10 cellular contexts compared by ENCODE assay signal in genomic region chr2:113217455-113218282, GRCh38. TPM values are rescaled to one million over a fixed set of nuclear protein-coding genes. Genes with fewer than 3 reads are reported as not detected.
DNase-seq lines count a peak whose midpoint lies in the region; TF ChIP-seq lines count a peak whose summit lies in the region.
"Had no signal": no experiment of that assay in that cellular context is flagged by ENCODE, and none has a peak within 500 bp of the region (broad histone marks: within the 10 kb centered on the region; RNA-seq: fewer than 3 reads in every experiment).

No MANE protein-coding gene starts in this region.

- peak overlapping the region; percentile 66 for H3K4me3 Mint-ChIP-seq in neural crest cell

- peaks cover 0 to 15% (median 0%) of the 10 kb centered on the region in 11 experiments; a peak in 6 of 22 replicates for H3K27me3 ChIP-seq in BLaER1 treated with 17β-estradiol and CSF1 and Interleukin-3, amounts not matched to agents 10 nM and 100 nM
- H3K27me3 ChIP-seq in fibroblast of lung (ENCODE audit: control insufficient read depth, insufficient read depth, low read length), result peaks cover 2% of the 10 kb centered on the region

- H3K36me3 ChIP-seq in BLaER1 treated with 17β-estradiol and CSF1 and Interleukin-3, amounts not matched to agents 10 nM and 100 nM, result no peaks in the 10 kb centered on the region
- H3K36me3 ChIP-seq in SK-N-MC (ENCODE audit: insufficient read depth, low read length) (no peaks in the 10 kb centered on the region), fibroblast of lung (ENCODE audit: control insufficient read depth, insufficient read depth, low read length) (no peaks in the 10 kb centered on the region)

- no peaks in the 10 kb centered on the region for H3K27me3 Mint-ChIP-seq in neural crest cell (ENCODE audit: low read depth)

- no peaks in the 10 kb centered on the region for H3K9me3 ChIP-seq in BLaER1 treated with 17β-estradiol and CSF1 and Interleukin-3, amounts not matched to agents 10 nM and 100 nM (replicated peaks in 1 of 11)
- H3K9me3 ChIP-seq in SK-N-MC (ENCODE audit: low read depth, low read length) (no peaks in the 10 kb centered on the region), fibroblast of lung (ENCODE audit: control insufficient read depth, insufficient read depth, low read depth, low read length) (no peaks in the 10 kb centered on the region)

- peak overlapping the region; percentile 85 to 99 (median 95) for H3K4me2 ChIP-seq in BLaER1 treated with 17β-estradiol and CSF1 and Interleukin-3, amounts not matched to agents 10 nM and 100 nM
- H3K4me2 ChIP-seq in fibroblast of lung (ENCODE audit: extremely low read depth, insufficient read depth, low read length), result no peak overlapping the region

- H2AFZ ChIP-seq in fibroblast of lung (ENCODE audit: low read length), result no peak overlapping the region

- H3K27ac Mint-ChIP-seq in neural crest cell (ENCODE audit: unreplicated experiment), result peak overlapping the region; percentile 88

- DNase-seq in SK-N-MC (ENCODE audit: low read depth, low spot score), result no peak
- DNase-seq in fibroblast of lung (ENCODE audit: low read depth in 2 of 2), result peak in 1 of 2 donors; percentile 39
- DNase-seq in neural crest cell (ENCODE audit: low read depth, low spot score), result no peak
- no peak for DNase-seq in GM13977 (ENCODE audit: low spot score)
- no peak for DNase-seq in foreskin melanocyte
- no peak for DNase-seq in SHP77 treated with DMSO at 0.1 percent for 48 hours (lab: John Stamatoyannopoulos, UW)
- DNase-seq in NK-92 (lab: John Stamatoyannopoulos, UW; ENCODE audit: unreplicated experiment), result no peak
- DNase-seq: activated naive CD4-positive, alpha-beta T cell had no signal

- H3K4me3 ChIP-seq in BLaER1 treated with 17β-estradiol and CSF1 and Interleukin-3, amounts not matched to agents 10 nM and 100 nM, result peak overlapping the region in 7 of 10 experiments; percentile 28 to 47 (median 33); a peak in 10 of 20 replicates
- 0 out of 2 replicates have a peak overlapping the region, but pooled peaks have one; percentile 12 for H3K4me3 ChIP-seq in SK-N-MC
- H3K4me3 ChIP-seq in fibroblast of lung (replicated peaks in 1 of 4; ENCODE audit: control extremely low read depth in 1 of 4, insufficient read depth in 1 of 4, low read depth in 3 of 4, low read length in 4 of 4), result no peak overlapping the region

- TF ChIP-seq CTCF in fibroblast of lung (conservative IDR thresholded peaks at IDR 0.05 in 1 of 2, IDR thresholded peaks at IDR 0.05 in 1 of 2; ENCODE audit: low read depth in 1 of 2, low read length in 2 of 2) (no peak), neural crest cell (conservative IDR thresholded peaks at IDR 0.05) (no peak), GM13977 (IDR thresholded peaks at IDR 0.05; ENCODE audit: extremely low read depth, insufficient read depth, missing control alignments) (no peak)

- H3K36me3 Mint-ChIP-seq in neural crest cell (ENCODE audit: low read depth), result no peaks in the 10 kb centered on the region
- H3K36me3 Mint-ChIP-seq: CD8-positive, alpha-beta memory T cell had no signal

- peak overlapping the region; percentile 38 to 91 (median 72); a peak in 21 of 22 replicates for H3K27ac ChIP-seq in BLaER1 treated with 17β-estradiol and CSF1 and Interleukin-3, amounts not matched to agents 10 nM and 100 nM
- H3K27ac ChIP-seq in SK-N-MC (peak overlapping the region; percentile 51; the same call in 1 of the 2 replicates), fibroblast of lung (ENCODE audit: insufficient read depth, low read length) (peak overlapping the region; percentile 8)

- in situ Hi-C loops in GM13977 (cut with MboI; ENCODE audit: low pct_unique_long_range_greater_than_20kb, low sequenced_read_pairs, unreplicated experiment), result no loop called here

- H3K9me3 Mint-ChIP-seq in neural crest cell, result no peaks in the 10 kb centered on the region
- H3K9me3 Mint-ChIP-seq: CD8-positive, alpha-beta memory T cell had no signal

- H3K9ac ChIP-seq in BLaER1 treated with 17β-estradiol and CSF1 and Interleukin-3, amounts not matched to agents 10 nM and 100 nM, result peak overlapping the region; percentile 30 to 76 (median 63); a peak in 21 of 22 replicates
- H3K9ac ChIP-seq in SK-N-MC (ENCODE audit: insufficient read length) (no peak overlapping the region), fibroblast of lung (ENCODE audit: insufficient read depth, low read length) (no peak overlapping the region)

- peaks cover 64 to 81% (median 78%) of the 10 kb centered on the region in 10 experiments for H3K4me1 ChIP-seq in BLaER1 treated with 17β-estradiol and CSF1 and Interleukin-3, amounts not matched to agents 10 nM and 100 nM
- H3K4me1 ChIP-seq in fibroblast of lung (ENCODE audit: control insufficient read depth, extremely low read depth, insufficient read depth, low read length), result peaks cover 12% of the 10 kb centered on the region

- peaks cover 49% of the 10 kb centered on the region for H3K4me1 Mint-ChIP-seq in neural crest cell

- H4K20me1 ChIP-seq in BLaER1 treated with 17β-estradiol and CSF1 and Interleukin-3, amounts not matched to agents 10 nM and 100 nM, result peaks cover 0 to 18% (median 0%) of the 10 kb centered on the region in 11 experiments; a peak in 5 of 22 replicates
- H4K20me1 ChIP-seq in fibroblast of lung (ENCODE audit: control insufficient read depth, extremely low read depth, insufficient read depth, low read length), result no peaks in the 10 kb centered on the region

- H3K79me2 ChIP-seq in fibroblast of lung (ENCODE audit: control insufficient read depth, insufficient read depth, low read length), result no peaks in the 10 kb centered on the region

RNA-seq across cellular contexts. Expression of gene PSD4, which starts 43.9 kb away (rescaled TPM):
- total RNA-seq in fibroblast of lung (2.6 and 6.1 TPM in 2 replicates), neural crest cell (2.4 and 2.9 TPM in 2 replicates)
- polyA plus RNA-seq in fibroblast of lung, result 1.0 and 1.4 TPM in 2 replicates
- 1.9 and 2.6 TPM in 2 replicates for polyA plus RNA-seq in fibroblast of lung (2012)
- polyA minus RNA-seq in fibroblast of lung (ENCODE audit: low replicate concordance), result 3.3 and 3.7 TPM in 2 replicates

Comparison
In these comparisons a context has a peak if more than half of its experiments do, and no peak if none do; other contexts are left out.
1. H3K27ac ChIP-seq: peak in every context shown above with its lines; median percentile 72 in BLaER1 treated with 17β-estradiol and CSF1 and Interleukin-3, amounts not matched to agents 10 nM and 100 nM; 51 in SK-N-MC; 8 in fibroblast of lung.
2. H3K4me3 ChIP-seq: peak in BLaER1 treated with 17β-estradiol and CSF1 and Interleukin-3, amounts not matched to agents 10 nM and 100 nM (7 of 10) and SK-N-MC (single experiment); none in fibroblast of lung (0 of 4).
3. H3K9ac ChIP-seq: peak in BLaER1 treated with 17β-estradiol and CSF1 and Interleukin-3, amounts not matched to agents 10 nM and 100 nM (11 of 11); none in SK-N-MC (single experiment) and fibroblast of lung (single experiment).